Comparison of ENCODE assay signal across 26 cellular contexts in the genomic region with DNA sequence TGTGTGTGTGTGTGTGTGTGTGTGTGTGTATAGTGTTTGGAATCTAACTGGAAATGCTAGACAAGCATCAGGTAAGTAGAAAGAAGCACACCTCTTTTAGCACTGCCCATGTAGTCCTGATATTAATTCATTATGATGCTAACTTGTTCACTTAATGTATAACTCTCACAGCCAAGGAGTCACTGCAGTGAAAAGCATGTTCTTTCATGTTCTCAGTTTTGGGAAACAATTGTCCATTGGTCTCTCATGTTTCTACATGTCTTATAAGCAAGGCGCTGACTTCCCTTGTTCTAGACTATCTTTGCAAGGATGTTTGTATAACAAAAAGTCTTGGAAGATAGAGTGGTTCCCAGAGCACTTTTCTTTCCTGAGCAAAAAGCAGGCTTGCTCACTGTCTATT.
"Had no signal": no experiment of that assay in that cellular context is flagged by ENCODE, and none has a peak within 500 bp of the region (broad histone marks: within the 10 kb centered on the region; RNA-seq: fewer than 3 reads in every experiment).

No MANE protein-coding gene starts in this region.

- ATAC-seq: activated CD4-positive, alpha-beta T cell treated with anti-CD3 and anti-CD28 coated beads for 36 hours; activated naive CD4-positive, alpha-beta T cell treated with anti-CD3 and anti-CD28 coated beads, Interleukin-2, amount 50 U/mL, for 72 hours; activated T-cell treated with anti-CD3 and anti-CD28 coated beads, Interleukin-2, amount 50 U/mL, for 72 hours; effector memory CD8-positive, alpha-beta T cell; T-helper 17 cell had no signal

- DNase-seq: activated CD4-positive, alpha-beta memory T cell treated with anti-CD3 and anti-CD28 coated beads for 36 hours; activated CD4-positive, alpha-beta T cell treated with anti-CD3 and anti-CD28 coated beads for 36 hours; activated CD4-positive, alpha-beta T cell treated with anti-CD3 and anti-CD28 coated beads, Interleukin-2, amount 10 ng/mL, durations not matched to agents 24 days and 14 days; activated CD4-positive, CD25-positive, alpha-beta regulatory T cell; activated CD4-positive, CD25-positive, alpha-beta regulatory T cell treated with anti-CD3 and anti-CD28 coated beads, Interleukin-2, amount 50 U/mL, for 72 hours; activated CD8-positive, alpha-beta memory T cell treated with anti-CD3 and anti-CD28 coated beads, Interleukin-2, amount 50 U/mL, for 48 hours; activated gamma-delta T cell; activated naive CD4-positive, alpha-beta T cell; activated naive CD4-positive, alpha-beta T cell treated with anti-CD3 and anti-CD28 coated beads, Interleukin-2, amount 10 ng/mL, durations not matched to agents 7 days and 5 days; activated naive CD8-positive, alpha-beta T cell treated with anti-CD3 and anti-CD28 coated beads, Interleukin-2, amount 10 ng/mL, durations not matched to agents 7 days and 5 days; activated T-cell treated with anti-CD3 and anti-CD28 coated beads for 4 hours; activated T-cell treated with anti-CD3 and anti-CD28 coated beads, Interleukin-2, amount 50 U/mL, for 24 hours; activated T-cell treated with anti-CD3 and anti-CD28 coated beads, Interleukin-2, amount 50 U/mL, for 72 hours; caudate nucleus; cortex of kidney; dermis blood vessel endothelial cell; effector CD4-positive, alpha-beta T cell; effector memory CD8-positive, alpha-beta T cell; foreskin melanocyte; head of caudate nucleus; T-helper 1 cell; T-helper 17 cell; T1000 had no signal

- H3K27ac ChIP-seq: ascending aorta, esophagus muscularis mucosa had no signal

- H3K27me3 ChIP-seq: ascending aorta, esophagus muscularis mucosa had no signal

- H3K4me1 ChIP-seq: ascending aorta had no signal

- H3K9me3 ChIP-seq: esophagus muscularis mucosa had no signal

- H3K4me3 ChIP-seq: ascending aorta, esophagus muscularis mucosa had no signal

- H3K36me3 ChIP-seq: ascending aorta, esophagus muscularis mucosa had no signal
